In genomic region chr21:38766987-38767722, GRCh38 we compare ENCODE assay signal across 8 cellular contexts. TPM values are rescaled to one million over a fixed set of nuclear protein-coding genes. Genes with fewer than 3 reads are reported as not detected.
DNase-seq lines count a peak whose midpoint lies in the region; ATAC-seq and TF ChIP-seq lines count a peak whose summit lies in the region.

No MANE protein-coding gene starts in this region.

- no peak for TF ChIP-seq CTCF in natural killer cell (IDR thresholded peaks at IDR 0.05)

- peak overlapping the region; percentile 76 to 85 for H3K27ac Mint-ChIP-seq in natural killer cell

- H3K4me3 Mint-ChIP-seq in natural killer cell = peak overlapping the region; percentile 85

- ATAC-seq in GM18907 (IDR thresholded peaks at IDR 0.05; ENCODE audit: unreplicated experiment) (peak; percentile 97), HG02938 (IDR thresholded peaks at IDR 0.05; ENCODE audit: unreplicated experiment) (peak; percentile 94), natural killer cell (peak; percentile 93 to 95 (median 93))

- intact Hi-C loops in natural killer cell (cut with micrococcal nuclease) = loop anchor here (5.0 kb wide), 1 partner anchor 35 kb away; no protein-coding TSS in a partner anchor

- DNase-seq in NOMO-1 treated with dmso at 0.1 percent for 144 hours (lab: John Stamatoyannopoulos, UW; ENCODE audit: unreplicated experiment) = peak; percentile 45
- DNase-seq in activated effector memory CD4-positive, alpha-beta T cell treated with anti-CD3 and anti-CD28 coated beads, Interleukin-2, amount 50 U/mL, for 16 hours = peak; percentile 83
- peak; percentile 28 for DNase-seq in natural killer cell
- DNase-seq in iPS-NIHi11 (ENCODE audit: low spot score) = no peak
- DNase-seq in ecto neural progenitor cell (ENCODE audit: low spot score) = no peak
- no peak for DNase-seq in amygdala (lab: John Stamatoyannopoulos, UW)

- no peaks in the 10 kb centered on the region for H3K9me3 Mint-ChIP-seq in natural killer cell

- H3K4me1 Mint-ChIP-seq in natural killer cell = peaks cover 11 to 16% of the 10 kb centered on the region in 2 donors

- H3K27me3 Mint-ChIP-seq in natural killer cell (ENCODE audit: low read depth in 2 of 2) = peaks cover 0 to 16% of the 10 kb centered on the region in 2 donors

- no peaks in the 10 kb centered on the region for H3K36me3 Mint-ChIP-seq in natural killer cell

RNA-seq across cellular contexts. Expression of gene ETS2, which starts 38.6 kb away (rescaled TPM):
- total RNA-seq in natural killer cell = 10 to 100 TPM; 10.6 to 36.9 (median 18.5) TPM

Comparison
In these comparisons a context has a peak if more than half of its experiments do, and no peak if none do; other contexts are left out.
1. DNase-seq: peak in NOMO-1 treated with dmso at 0.1 percent for 144 hours (single experiment), activated effector memory CD4-positive, alpha-beta T cell treated with anti-CD3 and anti-CD28 coated beads, Interleukin-2, amount 50 U/mL, for 16 hours (single experiment) and natural killer cell (single experiment); none in iPS-NIHi11 (single experiment), ecto neural progenitor cell (single experiment) and amygdala (0 of 56).
2. Peak in every context shown above with its lines, with median percentiles within 50 percentile points of each other: ATAC-seq.